19 cellular contexts compared by ENCODE assay signal in the genomic region with DNA sequence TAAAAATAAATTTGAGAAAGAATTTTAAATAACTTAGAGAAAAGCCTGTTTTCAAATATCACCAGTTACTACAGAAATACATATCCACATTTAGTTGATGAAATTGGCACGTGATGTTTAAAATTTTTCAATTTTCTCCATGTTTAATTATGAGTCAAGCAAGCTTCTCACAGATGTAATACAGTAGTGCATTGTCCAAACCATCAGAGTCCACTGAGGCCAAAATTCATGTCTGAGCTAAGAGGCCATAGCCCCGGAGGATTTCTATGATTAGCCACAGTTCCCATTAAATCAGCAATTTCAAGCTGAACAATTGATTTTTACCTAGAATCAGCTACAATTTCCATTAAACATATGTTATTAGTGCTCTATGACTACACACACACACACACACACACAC.
DNase-seq lines count a peak whose midpoint lies in the region; ATAC-seq and TF ChIP-seq lines count a peak whose summit lies in the region.
"Had no signal": no experiment of that assay in that cellular context is flagged by ENCODE, and none has a peak within 500 bp of the region (broad histone marks: within the 10 kb centered on the region; RNA-seq: fewer than 3 reads in every experiment).

No MANE protein-coding gene starts in this region.

- H3K36me3 ChIP-seq in SJCRH30, result no peaks in the 10 kb centered on the region
- H3K36me3 ChIP-seq: BLaER1 treated with 17β-estradiol and CSF1 and Interleukin-3, amounts not matched to agents 10 nM and 100 nM had no signal

- ATAC-seq in HG02885 (IDR thresholded peaks at IDR 0.05; ENCODE audit: poor library complexity, unreplicated experiment) (no peak), HG02623 (IDR thresholded peaks at IDR 0.05; ENCODE audit: unreplicated experiment) (no peak)
- ATAC-seq: A549; CD8-positive, alpha-beta T cell had no signal

- no peaks in the 10 kb centered on the region for H3K9me3 ChIP-seq in SJCRH30 (replicated peaks)
- H3K9me3 ChIP-seq: A549; BLaER1 treated with 17β-estradiol and CSF1 and Interleukin-3, amounts not matched to agents 10 nM and 100 nM; Caco-2 had no signal

- no peak for TF ChIP-seq CTCF in dorsolateral prefrontal cortex (IDR thresholded peaks at IDR 0.05 in 54 of 56, conservative IDR thresholded peaks at IDR 0.05 in 2 of 56; ENCODE audit: low read depth in 1 of 56, partially characterized antibody in 56 of 56)

- H3K4me1 ChIP-seq in SJCRH30, result peaks cover 21% of the 10 kb centered on the region
- H3K4me1 ChIP-seq: A549; BLaER1 treated with 17β-estradiol and CSF1 and Interleukin-3, amounts not matched to agents 10 nM and 100 nM; Caco-2 had no signal

- intact Hi-C loops in dorsolateral prefrontal cortex (cut with DNase I), result loop anchor here in 1 of 2 donors (10.0 kb wide), 1 partner anchor 95 kb away; no protein-coding TSS in a partner anchor
- intact Hi-C loops in cardiac septum (cut with DNase I), result no loop called here

- H3K27ac ChIP-seq in SJCRH30 (peak overlapping the region; percentile 42), dorsolateral prefrontal cortex (peak overlapping the region in 31 of 59 donors; percentile 5 to 95 (median 69))
- H3K27ac ChIP-seq: 22Rv1; A549; BLaER1 treated with 17β-estradiol and CSF1 and Interleukin-3, amounts not matched to agents 10 nM and 100 nM; C4-2B had no signal

- H3K27me3 ChIP-seq in SJCRH30, result no peaks in the 10 kb centered on the region
- H3K27me3 ChIP-seq in dorsolateral prefrontal cortex, result no peaks in the 10 kb centered on the region
- H3K27me3 ChIP-seq: BLaER1 treated with 17β-estradiol and CSF1 and Interleukin-3, amounts not matched to agents 10 nM and 100 nM had no signal

- H3K4me3 ChIP-seq in SJCRH30 (no peak overlapping the region), dorsolateral prefrontal cortex (no peak overlapping the region)
- H3K4me3 ChIP-seq: A549; BLaER1 treated with 17β-estradiol and CSF1 and Interleukin-3, amounts not matched to agents 10 nM and 100 nM had no signal

- DNase-seq in SJCRH30, result peak in 1 of 2 experiments; percentile 56
- DNase-seq in dorsolateral prefrontal cortex, result no peak
- DNase-seq in foreskin melanocyte, result peak; percentile 69
- peak; percentile 44 for DNase-seq in pons (ENCODE audit: low spot score)
- DNase-seq in cardiac septum (ENCODE audit: low spot score), result no peak
- no peak for DNase-seq in activated CD4-positive, alpha-beta T cell treated with anti-CD3 and anti-CD28 coated beads for 1 hour
- DNase-seq: AML-193; Caco-2; Calu3; CD4-positive, alpha-beta T cell; CD8-positive, alpha-beta T cell; DMS79 treated with DMSO at 0.1 percent for 48 hours; GF-D8 had no signal

Comparison
In these comparisons a context has a peak if more than half of its experiments do, and no peak if none do; other contexts are left out.
1. DNase-seq: peak in foreskin melanocyte (single experiment) and pons (single experiment); none in dorsolateral prefrontal cortex (0 of 10), cardiac septum (single experiment) and activated CD4-positive, alpha-beta T cell treated with anti-CD3 and anti-CD28 coated beads for 1 hour (single experiment).